1 cellular context compared by ENCODE assay signal in genomic region chr9:35161713-35162604, GRCh38.
TF ChIP-seq lines count a peak whose summit lies in the region.

Gene UNC13B, plus strand, starts transcription at chr9:35162009. Its CDS starts 275 bp downstream, at chr9:35162284.

TF ChIP-seq in K562, 482 proteins besides CTCF, POLR2A, EP300 and RAD21 (continued from another document and continues in another):
- no peak for TF ChIP-seq BRD4 (IDR thresholded peaks at IDR 0.05)
- TF ChIP-seq BACH1 (tag; IDR thresholded peaks at IDR 0.05): no peak
- no peak for TF ChIP-seq POLR3A (IDR thresholded peaks at IDR 0.05; ENCODE audit: borderline replicate concordance, extremely low read depth, insufficient read depth, insufficient read length)
- TF ChIP-seq ETV6 (IDR thresholded peaks at IDR 0.05; ENCODE audit: borderline replicate concordance in 1 of 2, low read depth in 2 of 2, low read length in 1 of 2): no peak
- TF ChIP-seq ETV6 (CRISPR knock-in tag; IDR thresholded peaks at IDR 0.05; ENCODE audit: borderline replicate concordance): no peak
- TF ChIP-seq MYNN (IDR thresholded peaks at IDR 0.05): no peak
- TF ChIP-seq MYNN (CRISPR knock-in tag; IDR thresholded peaks at IDR 0.05): no peak
- no peak for TF ChIP-seq HNRNPK (IDR thresholded peaks at IDR 0.05; ENCODE audit: low read depth, low read length, poor library complexity, severe bottlenecking)
- TF ChIP-seq ZNF274 (IDR thresholded peaks at IDR 0.05; ENCODE audit: borderline replicate concordance, low read depth, low read length): no peak
- TF ChIP-seq ZFX (CRISPR knock-in tag; IDR thresholded peaks at IDR 0.05): peak; percentile 42; the same call in 1 of the 2 replicates
- TF ChIP-seq ZNF695 (CRISPR knock-in tag; IDR thresholded peaks at IDR 0.05): no peak
- TF ChIP-seq SIN3B (IDR thresholded peaks at IDR 0.05; ENCODE audit: low read depth): peak; percentile 34; the same call in 1 of the 2 replicates
- TF ChIP-seq, protein P1, sequence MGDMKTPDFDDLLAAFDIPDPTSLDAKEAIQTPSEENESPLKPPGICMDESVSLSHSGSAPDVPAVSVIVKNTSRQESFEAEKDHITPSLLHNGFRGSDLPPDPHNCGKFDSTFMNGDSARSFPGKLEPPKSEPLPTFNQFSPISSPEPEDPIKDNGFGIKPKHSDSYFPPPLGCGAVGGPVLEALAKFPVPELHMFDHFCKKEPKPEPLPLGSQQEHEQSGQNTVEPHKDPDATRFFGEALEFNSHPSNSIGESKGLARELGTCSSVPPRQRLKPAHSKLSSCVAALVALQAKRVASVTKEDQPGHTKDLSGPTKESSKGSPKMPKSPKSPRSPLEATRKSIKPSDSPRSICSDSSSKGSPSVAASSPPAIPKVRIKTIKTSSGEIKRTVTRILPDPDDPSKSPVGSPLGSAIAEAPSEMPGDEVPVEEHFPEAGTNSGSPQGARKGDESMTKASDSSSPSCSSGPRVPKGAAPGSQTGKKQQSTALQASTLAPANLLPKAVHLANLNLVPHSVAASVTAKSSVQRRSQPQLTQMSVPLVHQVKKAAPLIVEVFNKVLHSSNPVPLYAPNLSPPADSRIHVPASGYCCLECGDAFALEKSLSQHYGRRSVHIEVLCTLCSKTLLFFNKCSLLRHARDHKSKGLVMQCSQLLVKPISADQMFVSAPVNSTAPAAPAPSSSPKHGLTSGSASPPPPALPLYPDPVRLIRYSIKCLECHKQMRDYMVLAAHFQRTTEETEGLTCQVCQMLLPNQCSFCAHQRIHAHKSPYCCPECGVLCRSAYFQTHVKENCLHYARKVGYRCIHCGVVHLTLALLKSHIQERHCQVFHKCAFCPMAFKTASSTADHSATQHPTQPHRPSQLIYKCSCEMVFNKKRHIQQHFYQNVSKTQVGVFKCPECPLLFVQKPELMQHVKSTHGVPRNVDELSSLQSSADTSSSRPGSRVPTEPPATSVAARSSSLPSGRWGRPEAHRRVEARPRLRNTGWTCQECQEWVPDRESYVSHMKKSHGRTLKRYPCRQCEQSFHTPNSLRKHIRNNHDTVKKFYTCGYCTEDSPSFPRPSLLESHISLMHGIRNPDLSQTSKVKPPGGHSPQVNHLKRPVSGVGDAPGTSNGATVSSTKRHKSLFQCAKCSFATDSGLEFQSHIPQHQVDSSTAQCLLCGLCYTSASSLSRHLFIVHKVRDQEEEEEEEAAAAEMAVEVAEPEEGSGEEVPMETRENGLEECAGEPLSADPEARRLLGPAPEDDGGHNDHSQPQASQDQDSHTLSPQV (IDR thresholded peaks at IDR 0.05): no peak
- TF ChIP-seq PTTG1 (tag; IDR thresholded peaks at IDR 0.05; ENCODE audit: low read depth): no peak
- no peak for TF ChIP-seq ZNF384 (IDR thresholded peaks at IDR 0.05; ENCODE audit: low read depth, low read length)
- TF ChIP-seq ZNF76 (CRISPR knock-in tag; IDR thresholded peaks at IDR 0.05; ENCODE audit: borderline replicate concordance): no peak
- TF ChIP-seq CBFA2T3 (IDR thresholded peaks at IDR 0.05): no peak
- TF ChIP-seq ZBTB17 (CRISPR knock-in tag; IDR thresholded peaks at IDR 0.05): no peak
- TF ChIP-seq ZEB2 (IDR thresholded peaks at IDR 0.05): peak; percentile 48; the same call in 1 of the 2 replicates
- no peak for TF ChIP-seq ETS1 (conservative IDR thresholded peaks at IDR 0.05; ENCODE audit: control insufficient read depth, low read depth, low read length)
- TF ChIP-seq, protein P2, sequence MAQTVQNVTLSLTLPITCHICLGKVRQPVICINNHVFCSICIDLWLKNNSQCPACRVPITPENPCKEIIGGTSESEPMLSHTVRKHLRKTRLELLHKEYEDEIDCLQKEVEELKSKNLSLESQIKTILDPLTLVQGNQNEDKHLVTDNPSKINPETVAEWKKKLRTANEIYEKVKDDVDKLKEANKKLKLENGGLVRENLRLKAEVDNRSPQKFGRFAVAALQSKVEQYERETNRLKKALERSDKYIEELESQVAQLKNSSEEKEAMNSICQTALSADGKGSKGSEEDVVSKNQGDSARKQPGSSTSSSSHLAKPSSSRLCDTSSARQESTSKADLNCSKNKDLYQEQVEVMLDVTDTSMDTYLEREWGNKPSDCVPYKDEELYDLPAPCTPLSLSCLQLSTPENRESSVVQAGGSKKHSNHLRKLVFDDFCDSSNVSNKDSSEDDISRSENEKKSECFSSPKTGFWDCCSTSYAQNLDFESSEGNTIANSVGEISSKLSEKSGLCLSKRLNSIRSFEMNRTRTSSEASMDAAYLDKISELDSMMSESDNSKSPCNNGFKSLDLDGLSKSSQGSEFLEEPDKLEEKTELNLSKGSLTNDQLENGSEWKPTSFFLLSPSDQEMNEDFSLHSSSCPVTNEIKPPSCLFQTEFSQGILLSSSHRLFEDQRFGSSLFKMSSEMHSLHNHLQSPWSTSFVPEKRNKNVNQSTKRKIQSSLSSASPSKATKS (CRISPR knock-in tag; IDR thresholded peaks at IDR 0.05): no peak
- no peak for TF ChIP-seq NFATC3 (IDR thresholded peaks at IDR 0.05)
- TF ChIP-seq ZBTB26 (CRISPR knock-in tag; IDR thresholded peaks at IDR 0.05): no peak
- peak; percentile 43; the same call in 1 of the 2 replicates for TF ChIP-seq CREM (IDR thresholded peaks at IDR 0.05; ENCODE audit: low read depth)
- no peak for TF ChIP-seq ZBTB12 (CRISPR knock-in tag; IDR thresholded peaks at IDR 0.05)
- TF ChIP-seq, protein P3, sequence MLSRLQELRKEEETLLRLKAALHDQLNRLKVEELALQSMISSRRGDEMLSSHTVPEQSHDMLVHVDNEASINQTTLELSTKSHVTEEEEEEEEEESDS (CRISPR knock-in tag; IDR thresholded peaks at IDR 0.05): no peak
- no peak for TF ChIP-seq ZNF263 (CRISPR knock-in tag; IDR thresholded peaks at IDR 0.05; ENCODE audit: borderline replicate concordance)
- no peak for TF ChIP-seq RBM22 (IDR thresholded peaks at IDR 0.05; ENCODE audit: low read depth, low read length, poor library complexity, severe bottlenecking)
- no peak for TF ChIP-seq ZBTB43 (CRISPR knock-in tag; IDR thresholded peaks at IDR 0.05)
- TF ChIP-seq XRCC5 (IDR thresholded peaks at IDR 0.05; ENCODE audit: low read depth, low read length): no peak
- TF ChIP-seq ZNF717 (CRISPR knock-in tag; IDR thresholded peaks at IDR 0.05): no peak
- no peak for TF ChIP-seq ZNF407 (IDR thresholded peaks at IDR 0.05; ENCODE audit: low read depth)
- no peak for TF ChIP-seq FOSL1 (tag; conservative IDR thresholded peaks at IDR 0.05)
- TF ChIP-seq, protein P4, sequence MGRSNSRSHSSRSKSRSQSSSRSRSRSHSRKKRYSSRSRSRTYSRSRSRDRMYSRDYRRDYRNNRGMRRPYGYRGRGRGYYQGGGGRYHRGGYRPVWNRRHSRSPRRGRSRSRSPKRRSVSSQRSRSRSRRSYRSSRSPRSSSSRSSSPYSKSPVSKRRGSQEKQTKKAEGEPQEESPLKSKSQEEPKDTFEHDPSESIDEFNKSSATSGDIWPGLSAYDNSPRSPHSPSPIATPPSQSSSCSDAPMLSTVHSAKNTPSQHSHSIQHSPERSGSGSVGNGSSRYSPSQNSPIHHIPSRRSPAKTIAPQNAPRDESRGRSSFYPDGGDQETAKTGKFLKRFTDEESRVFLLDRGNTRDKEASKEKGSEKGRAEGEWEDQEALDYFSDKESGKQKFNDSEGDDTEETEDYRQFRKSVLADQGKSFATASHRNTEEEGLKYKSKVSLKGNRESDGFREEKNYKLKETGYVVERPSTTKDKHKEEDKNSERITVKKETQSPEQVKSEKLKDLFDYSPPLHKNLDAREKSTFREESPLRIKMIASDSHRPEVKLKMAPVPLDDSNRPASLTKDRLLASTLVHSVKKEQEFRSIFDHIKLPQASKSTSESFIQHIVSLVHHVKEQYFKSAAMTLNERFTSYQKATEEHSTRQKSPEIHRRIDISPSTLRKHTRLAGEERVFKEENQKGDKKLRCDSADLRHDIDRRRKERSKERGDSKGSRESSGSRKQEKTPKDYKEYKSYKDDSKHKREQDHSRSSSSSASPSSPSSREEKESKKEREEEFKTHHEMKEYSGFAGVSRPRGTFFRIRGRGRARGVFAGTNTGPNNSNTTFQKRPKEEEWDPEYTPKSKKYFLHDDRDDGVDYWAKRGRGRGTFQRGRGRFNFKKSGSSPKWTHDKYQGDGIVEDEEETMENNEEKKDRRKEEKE (IDR thresholded peaks at IDR 0.05; ENCODE audit: borderline replicate concordance in 1 of 2, control insufficient read depth in 1 of 2, low read depth in 2 of 2, low read length in 1 of 2): no peak
- no peak for TF ChIP-seq ZNF707 (CRISPR knock-in tag; conservative IDR thresholded peaks at IDR 0.05)
